In genomic region chr7:954330-955238, GRCh38 we compare ENCODE assay signal across 8 cellular contexts. TPM values are rescaled to one million over a fixed set of nuclear protein-coding genes. Genes with fewer than 3 reads are reported as not detected.
DNase-seq lines count a peak whose midpoint lies in the region; ATAC-seq and TF ChIP-seq lines count a peak whose summit lies in the region.

TSS of gene ADAP1 (minus strand) at chr7:954680. CDS start at chr7:954477, 203 bp downstream.

- ATAC-seq in HG03520 (IDR thresholded peaks at IDR 0.05; ENCODE audit: unreplicated experiment), result peak; percentile 43

- DNase-seq in A172 (ENCODE audit: low spot score) (peak; percentile 20), coronary artery (ENCODE audit: low spot score) (no peak), medulla oblongata (ENCODE audit: extremely low spot score) (peak; percentile 66), HK-2 (ENCODE audit: unreplicated experiment) (no peak)
- peak; percentile 42 to 47 for DNase-seq in activated CD4-positive, alpha-beta T cell treated with anti-CD3 and anti-CD28 coated beads for 24 hours (ENCODE audit: low read depth in 2 of 2)
- peak; percentile 33 for DNase-seq in stimulated activated CD8-positive, alpha-beta memory T cell treated with anti-CD3 and anti-CD28 coated beads, Interleukin-15, amount 100 ng/mL, for 24 hours (ENCODE audit: low read depth)

- TF ChIP-seq POLR2A in GM18526 (IDR thresholded peaks at IDR 0.05; ENCODE audit: extremely low read depth, insufficient read length), result peak; percentile 22

- peak within 1 kb of the TSS; percentile 81 for H3K4me3 ChIP-seq in coronary artery

- TF ChIP-seq CTCF in coronary artery (IDR thresholded peaks at IDR 0.05), result no peak

- peak within 1 kb of the TSS in 1 of 2 donors; percentile 71 for H3K27ac ChIP-seq in coronary artery

RNA-seq across cellular contexts. Expression of gene ADAP1, which starts in this region (rescaled TPM):
- 33.3 and 46.8 TPM in 2 replicates for total RNA-seq in A172 (2014; rRNA removed; shearing (Covaris generic))

Comparison
In these comparisons a context has a peak if more than half of its experiments do, and no peak if none do; other contexts are left out.
1. DNase-seq: peak in A172 (single experiment), activated CD4-positive, alpha-beta T cell treated with anti-CD3 and anti-CD28 coated beads for 24 hours (2 of 2), medulla oblongata (single experiment) and stimulated activated CD8-positive, alpha-beta memory T cell treated with anti-CD3 and anti-CD28 coated beads, Interleukin-15, amount 100 ng/mL, for 24 hours (single experiment); none in coronary artery (single experiment) and HK-2 (single experiment).